11 cellular contexts compared by ENCODE assay signal in genomic region chr3:108292905-108293328, GRCh38. TPM values are rescaled to one million over a fixed set of nuclear protein-coding genes. Genes with fewer than 3 reads are reported as not detected.
DNase-seq lines count a peak whose midpoint lies in the region; ATAC-seq, FAIRE-seq and TF ChIP-seq lines count a peak whose summit lies in the region.
"Had no signal": no experiment of that assay in that cellular context is flagged by ENCODE, and none has a peak within 500 bp of the region (broad histone marks: within the 10 kb centered on the region; RNA-seq: fewer than 3 reads in every experiment).

No MANE protein-coding gene starts in this region.

- peak overlapping the region; percentile 61 for H3K4me3 Mint-ChIP-seq in activated CD8-positive, alpha-beta T cell treated with anti-CD3 and anti-CD28 coated beads, Interleukin-2, amount 10 ng/mL, durations not matched to agents 7 days and 5 days

- no peaks in the 10 kb centered on the region for H3K27me3 Mint-ChIP-seq in activated CD8-positive, alpha-beta T cell treated with anti-CD3 and anti-CD28 coated beads, Interleukin-2, amount 10 ng/mL, durations not matched to agents 7 days and 5 days (ENCODE audit: low read depth)

- peak overlapping the region; percentile 83 for H3K27ac Mint-ChIP-seq in activated CD8-positive, alpha-beta T cell treated with anti-CD3 and anti-CD28 coated beads, Interleukin-2, amount 10 ng/mL, durations not matched to agents 7 days and 5 days

- H3K4me3 ChIP-seq in right lobe of liver, result no peak overlapping the region
- no peak overlapping the region for H3K4me3 ChIP-seq in HAP-1
- no peak overlapping the region for H3K4me3 ChIP-seq in Karpas-422 (ENCODE audit: low read length)
- H3K4me3 ChIP-seq: heart left ventricle, upper lobe of left lung had no signal

- DNase-seq in GM12891 (ENCODE audit: insufficient read length, low spot score), result peak; percentile 11
- no peak for DNase-seq in activated CD8-positive, alpha-beta T cell treated with anti-CD3 and anti-CD28 coated beads, Interleukin-2, amount 10 ng/mL, durations not matched to agents 7 days and 5 days
- DNase-seq in DMS153 treated with DMSO at 0.1 percent for 48 hours (lab: John Stamatoyannopoulos, UW; ENCODE audit: unreplicated experiment), result no peak
- no peak for DNase-seq in right lobe of liver
- no peak for DNase-seq in HAP-1 (ENCODE audit: low spot score in 2 of 2)
- DNase-seq in Karpas-422, result no peak
- DNase-seq: heart left ventricle, upper lobe of left lung had no signal

- H3K9me3 Mint-ChIP-seq in activated CD8-positive, alpha-beta T cell treated with anti-CD3 and anti-CD28 coated beads, Interleukin-2, amount 10 ng/mL, durations not matched to agents 7 days and 5 days (ENCODE audit: insufficient read depth), result no peaks in the 10 kb centered on the region

- H3K9ac ChIP-seq in Karpas-422 (ENCODE audit: low read length), result no peak overlapping the region

- no peak overlapping the region for H3K4me2 ChIP-seq in Karpas-422 (ENCODE audit: low read depth, low read length, poor library complexity, severe bottlenecking)

- in situ Hi-C loops in HAP-1 (cut with MboI; ENCODE audit: low sequenced_read_pairs), result no loop called here

- no peaks in the 10 kb centered on the region for H3K9me2 ChIP-seq in Karpas-422 (replicated peaks; ENCODE audit: insufficient read depth, low read length)

- intact Hi-C loops in right lobe of liver (cut with DNase I), result no loop called here

- peaks cover 23% of the 10 kb centered on the region for H3K36me3 Mint-ChIP-seq in activated CD8-positive, alpha-beta T cell treated with anti-CD3 and anti-CD28 coated beads, Interleukin-2, amount 10 ng/mL, durations not matched to agents 7 days and 5 days (ENCODE audit: low read depth)

- H3K4me1 Mint-ChIP-seq in activated CD8-positive, alpha-beta T cell treated with anti-CD3 and anti-CD28 coated beads, Interleukin-2, amount 10 ng/mL, durations not matched to agents 7 days and 5 days (ENCODE audit: low read depth), result peaks cover 70% of the 10 kb centered on the region

- no peak overlapping the region for H3K27ac ChIP-seq in right lobe of liver
- no peak overlapping the region for H3K27ac ChIP-seq in Karpas-422 (ENCODE audit: low read length)
- H3K27ac ChIP-seq: upper lobe of left lung had no signal

- FAIRE-seq in GM12891 (lab: Jason Lieb, UNC), result peak; percentile 90

- POLR2A ChIA-PET in activated CD8-positive, alpha-beta T cell treated with anti-CD3 and anti-CD28 coated beads, Interleukin-2, amount 10 ng/mL, durations not matched to agents 7 days and 5 days (lab: Charles Lee), result interaction anchor here (1.0 to 3.3 kb wide), 4 partner anchors 12 to 297 kb away, joined by 3 to 31 read pairs (median 11); partner anchors contain the start of genes CIP2A, DZIP3 and IFT57

- peaks cover 0 to 3% (median under 1%) of the 10 kb centered on the region in 4 donors for H3K4me1 ChIP-seq in right lobe of liver
- no peaks in the 10 kb centered on the region for H3K4me1 ChIP-seq in HAP-1
- H3K4me1 ChIP-seq in Karpas-422 (ENCODE audit: low read length), result no peaks in the 10 kb centered on the region

- H3K36me3 ChIP-seq in right lobe of liver (no peaks in the 10 kb centered on the region), HAP-1 (replicated peaks) (no peaks in the 10 kb centered on the region), Karpas-422 (ENCODE audit: insufficient read depth, low read length) (no peaks in the 10 kb centered on the region)
- H3K36me3 ChIP-seq: heart left ventricle, upper lobe of left lung had no signal

- H3K27me3 ChIP-seq in right lobe of liver, result no peaks in the 10 kb centered on the region
- H3K27me3 ChIP-seq in HAP-1 (ENCODE audit: low read depth), result no peaks in the 10 kb centered on the region
- H3K27me3 ChIP-seq in Karpas-422 (ENCODE audit: low read length), result no peaks in the 10 kb centered on the region
- H3K27me3 ChIP-seq: heart left ventricle, upper lobe of left lung had no signal

- ATAC-seq in GM19463 (IDR thresholded peaks at IDR 0.05; ENCODE audit: unreplicated experiment) (peak; percentile 75), HG03196 (IDR thresholded peaks at IDR 0.05; ENCODE audit: unreplicated experiment) (peak; percentile 75), right lobe of liver (no peak)
- peak; percentile 87 for ATAC-seq in activated CD8-positive, alpha-beta T cell treated with anti-CD3 and anti-CD28 coated beads, Interleukin-2, amount 10 ng/mL, durations not matched to agents 7 days and 5 days

- H4K20me1 ChIP-seq in Karpas-422 (ENCODE audit: insufficient read depth, low read depth, low read length), result no peaks in the 10 kb centered on the region

- H2AFZ ChIP-seq in Karpas-422 (ENCODE audit: low read length), result no peak overlapping the region

- CTCF ChIA-PET in activated CD8-positive, alpha-beta T cell treated with anti-CD3 and anti-CD28 coated beads, Interleukin-2, amount 10 ng/mL, durations not matched to agents 7 days and 5 days (lab: Charles Lee), result interaction anchor here (1.1 to 3.8 kb wide), 8 partner anchors 8 to 664 kb away, joined by 3 to 20 read pairs (median 4); no protein-coding TSS in a partner anchor

- no peaks in the 10 kb centered on the region for H3K79me2 ChIP-seq in Karpas-422 (ENCODE audit: low read length)

- H3K9me3 ChIP-seq in right lobe of liver (no peaks in the 10 kb centered on the region), HAP-1 (no peaks in the 10 kb centered on the region), Karpas-422 (ENCODE audit: low read length) (no peaks in the 10 kb centered on the region)
- H3K9me3 ChIP-seq: upper lobe of left lung had no signal

- no peak for TF ChIP-seq POLR2A in GM12891 (IDR thresholded peaks at IDR 0.05; ENCODE audit: low read depth, low read length)
- TF ChIP-seq POLR2A in right lobe of liver (IDR thresholded peaks at IDR 0.05), result no peak

- no peak for TF ChIP-seq CTCF in right lobe of liver (IDR thresholded peaks at IDR 0.05)

TF ChIP-seq in GM12891, 5 proteins besides CTCF, POLR2A, EP300 and RAD21:
- TF ChIP-seq POLR2AphosphoS5 (IDR thresholded peaks at IDR 0.05; ENCODE audit: low read depth, low read length), result no peak

RNA-seq across cellular contexts. Expression of gene HHLA2, which starts 3.4 kb away (rescaled TPM):
- polyA plus RNA-seq in GM12891 (2012; ENCODE audit: low read depth, missing spikeins), result 0.13 TPM
- 1 to 10 TPM; 3.3 to 3.9 TPM for total RNA-seq in activated CD8-positive, alpha-beta T cell treated with anti-CD3 and anti-CD28 coated beads, Interleukin-2, amount 10 ng/mL, durations not matched to agents 7 days and 5 days
- total RNA-seq in right lobe of liver, result not detected
- not detected in 2 replicates for total RNA-seq in Karpas-422 (2014; rRNA removed; shearing (Covaris generic); ENCODE audit: low replicate concordance)
- total RNA-seq: heart left ventricle, skeletal muscle tissue had no signal

Comparison
In these comparisons a context has a peak if more than half of its experiments do, and no peak if none do; other contexts are left out.
1. ATAC-seq: peak in GM19463 (single experiment), HG03196 (single experiment) and activated CD8-positive, alpha-beta T cell treated with anti-CD3 and anti-CD28 coated beads, Interleukin-2, amount 10 ng/mL, durations not matched to agents 7 days and 5 days (single experiment); none in right lobe of liver (0 of 4).